ENCODE assay signal across 1 cellular context in the genomic region with DNA sequence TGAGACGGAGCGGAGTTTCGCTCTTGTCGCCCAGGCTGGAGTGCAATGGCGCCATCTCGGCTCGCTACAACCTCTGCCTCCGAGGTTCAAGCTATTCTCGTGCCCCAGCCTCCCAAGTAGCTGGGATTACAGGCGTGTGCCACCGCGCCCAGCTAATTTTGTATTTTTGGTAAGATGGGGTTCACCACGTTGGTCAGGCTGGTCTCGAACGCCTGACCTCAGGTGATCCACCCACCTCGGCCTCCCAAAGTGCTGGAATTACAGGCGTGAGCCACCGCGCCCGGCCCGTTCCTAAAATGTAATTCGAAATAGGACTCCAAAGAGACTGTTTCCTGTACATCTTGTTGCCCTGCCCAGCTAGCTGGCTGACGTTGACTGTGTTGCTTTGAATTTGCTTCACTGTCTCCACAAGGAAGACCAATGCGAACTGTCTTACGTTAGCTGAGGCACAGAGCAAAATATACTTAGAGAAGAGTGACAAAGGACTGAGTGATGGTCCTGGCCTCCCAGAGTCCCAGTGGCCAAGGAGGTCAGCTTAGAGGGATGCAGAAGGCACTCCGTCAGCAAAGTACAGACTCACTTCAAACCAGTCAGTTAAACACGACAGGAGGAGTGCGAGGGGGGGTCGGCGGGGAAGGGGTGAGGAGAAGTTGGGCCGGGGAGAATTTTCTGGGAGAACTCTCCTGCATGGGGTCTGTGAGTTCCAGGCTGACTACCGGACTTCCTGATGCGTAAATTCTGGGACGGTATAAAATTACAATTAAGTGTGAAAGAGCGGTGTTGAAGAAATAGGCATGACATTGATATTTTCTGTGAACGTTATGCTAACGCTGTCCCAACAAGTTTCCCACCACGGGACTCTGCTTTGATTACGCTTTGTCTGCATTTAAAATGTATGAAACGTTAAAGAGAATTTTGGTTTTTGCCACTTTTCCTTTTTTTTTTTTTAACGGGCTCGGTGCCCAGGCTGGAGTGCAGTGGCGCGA.
TF ChIP-seq lines count a peak whose summit lies in the region.

No MANE protein-coding gene starts in this region.

TF ChIP-seq in H1, 55 proteins besides CTCF, POLR2A, EP300 and RAD21:
- TF ChIP-seq SIX5 (IDR thresholded peaks at IDR 0.05; ENCODE audit: low read depth, low read length) (no peak), JUND (IDR thresholded peaks at IDR 0.05; ENCODE audit: low read length) (no peak), BCL11A (IDR thresholded peaks at IDR 0.05; ENCODE audit: low read depth in 2 of 2, low read length in 2 of 2) (no peak), HDAC2 (IDR thresholded peaks at IDR 0.05; ENCODE audit: borderline replicate concordance in 1 of 2, low read depth in 2 of 2, low read length in 2 of 2) (no peak), YY1 (IDR thresholded peaks at IDR 0.05; ENCODE audit: low read depth, low read length) (no peak), ASH2L (IDR thresholded peaks at IDR 0.05; ENCODE audit: low read length) (no peak), SUZ12 (IDR thresholded peaks at IDR 0.05; ENCODE audit: low read length) (no peak), FOSL1 (IDR thresholded peaks at IDR 0.05; ENCODE audit: insufficient read depth, low read depth, low read length) (no peak), CEBPB (IDR thresholded peaks at IDR 0.05; ENCODE audit: low read depth, low read length) (no peak), SP4 (IDR thresholded peaks at IDR 0.05; ENCODE audit: low read length) (no peak), TEAD4 (IDR thresholded peaks at IDR 0.05; ENCODE audit: low read depth, low read length) (no peak), TAF1 (IDR thresholded peaks at IDR 0.05; ENCODE audit: low read depth, low read length) (no peak), NRF1 (IDR thresholded peaks at IDR 0.05; ENCODE audit: low read depth, low read length) (no peak), RXRA (IDR thresholded peaks at IDR 0.05; ENCODE audit: insufficient read depth, low read depth, low read length) (no peak), RFX5 (IDR thresholded peaks at IDR 0.05; ENCODE audit: borderline replicate concordance, low read depth, low read length) (no peak), GTF2F1 (IDR thresholded peaks at IDR 0.05; ENCODE audit: borderline replicate concordance, low read depth, low read length) (no peak), TBP (IDR thresholded peaks at IDR 0.05; ENCODE audit: low read depth, low read length) (no peak)
- TF ChIP-seq, protein P1, sequence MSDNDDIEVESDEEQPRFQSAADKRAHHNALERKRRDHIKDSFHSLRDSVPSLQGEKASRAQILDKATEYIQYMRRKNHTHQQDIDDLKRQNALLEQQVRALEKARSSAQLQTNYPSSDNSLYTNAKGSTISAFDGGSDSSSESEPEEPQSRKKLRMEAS (IDR thresholded peaks at IDR 0.05): no peak
